In the genomic region with DNA sequence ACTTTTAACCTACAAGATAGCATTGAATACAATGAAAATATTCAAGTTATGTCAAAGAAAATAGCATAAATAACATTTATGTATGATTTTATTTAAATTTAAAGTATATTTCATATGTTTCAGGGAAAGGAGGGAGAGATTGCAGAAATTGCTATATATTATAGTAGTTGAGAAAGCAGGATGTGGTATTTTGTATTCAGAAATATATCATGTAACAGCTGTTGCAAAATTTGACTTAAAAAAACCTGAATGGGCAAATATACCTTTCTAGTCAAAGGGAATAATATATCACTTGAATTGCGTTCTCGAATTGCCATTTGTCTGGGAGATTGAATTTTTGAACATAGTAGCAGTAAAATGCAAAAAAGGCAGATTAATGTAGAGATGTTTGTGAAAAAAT, we compare ENCODE assay signal across 25 cellular contexts.
"Had no signal": no experiment of that assay in that cellular context is flagged by ENCODE, and none has a peak within 500 bp of the region (broad histone marks: within the 10 kb centered on the region; RNA-seq: fewer than 3 reads in every experiment).

No MANE protein-coding gene starts in this region.

- H3K27me3 Mint-ChIP-seq: activated CD8-positive, alpha-beta T cell treated with anti-CD3 and anti-CD28 coated beads for 36 hours; activated naive CD4-positive, alpha-beta T cell treated with anti-CD3 and anti-CD28 coated beads, Interleukin-2, amount 10 ng/mL, durations not matched to agents 7 days and 5 days; activated naive CD8-positive, alpha-beta T cell treated with anti-CD3 and anti-CD28 coated beads for 36 hours had no signal

- H3K36me3 Mint-ChIP-seq: activated naive CD4-positive, alpha-beta T cell treated with anti-CD3 and anti-CD28 coated beads, Interleukin-2, amount 10 ng/mL, durations not matched to agents 7 days and 5 days had no signal

- H3K4me3 ChIP-seq: cardiac muscle cell, SK-N-MC had no signal

- H3K9me3 Mint-ChIP-seq: activated CD8-positive, alpha-beta T cell treated with anti-CD3 and anti-CD28 coated beads for 36 hours; activated naive CD4-positive, alpha-beta T cell treated with anti-CD3 and anti-CD28 coated beads, Interleukin-2, amount 10 ng/mL, durations not matched to agents 7 days and 5 days; activated naive CD8-positive, alpha-beta T cell treated with anti-CD3 and anti-CD28 coated beads for 36 hours; activated T-cell treated with anti-CD3 and anti-CD28 coated beads, Interleukin-2, amount 50 U/mL, for 72 hours; activated T-helper 2 cell treated with anti-CD3 and anti-CD28 coated beads, Interferon-gamma antibody, Interleukin-2, Interleukin-4, amounts not matched to agents 10 μg/mL and 5 μg/mL and 100 μg/mL, durations not matched to agents 14 hours and 24 hours and 36 hours; T-helper 1 cell treated with Interleukin-12 subunit alpha and Interleukin-12 subunit beta and Interleukin-4 antibody, amounts not matched to agents 30 μg/mL and 1 μg/mL, for 36 hours had no signal

- ATAC-seq: activated CD4-positive, CD25-positive, alpha-beta regulatory T cell treated with anti-CD3 and anti-CD28 coated beads, Interleukin-2, amount 50 U/mL, for 24 hours; activated CD8-positive, alpha-beta T cell treated with anti-CD3 and anti-CD28 coated beads for 36 hours; activated T-cell treated with anti-CD3 and anti-CD28 coated beads, Interleukin-2, amount 50 U/mL, for 72 hours; Panc1; Right ventricle myocardium inferior had no signal

- DNase-seq: activated CD4-positive, alpha-beta T cell treated with anti-CD3 and anti-CD28 coated beads for 4 hours; activated CD8-positive, alpha-beta memory T cell treated with anti-CD3 and anti-CD28 coated beads, Interleukin-2, amount 50 U/mL, for 4 hours; activated CD8-positive, alpha-beta T cell treated with anti-CD3 and anti-CD28 coated beads for 36 hours; activated gamma-delta T cell treated with Interleukin-2 at 50 U/mL for 16 hours; activated naive CD4-positive, alpha-beta T cell treated with anti-CD3 and anti-CD28 coated beads, Interleukin-2, amount 10 ng/mL, durations not matched to agents 7 days and 5 days; activated naive CD8-positive, alpha-beta T cell treated with anti-CD3 and anti-CD28 coated beads for 36 hours; activated T-cell treated with anti-CD3 and anti-CD28 coated beads, Interleukin-2, amount 50 U/mL, for 72 hours; brain microvascular endothelial cell; cerebellar nuclear complex; KBM-7; NCI-H1105 treated with DMSO at 0.1 percent for 48 hours; NCI-H1436 treated with DMSO at 0.1 percent for 48 hours; NCI-H187; NCI-H2081; NCI-H226; NCI-H526; NCI-H774; RPMI8226 had no signal

- H3K27ac ChIP-seq: brain microvascular endothelial cell, cardiac muscle cell, SK-N-MC had no signal

- H3K36me3 ChIP-seq: brain microvascular endothelial cell, cardiac muscle cell had no signal

- H3K27me3 ChIP-seq: brain microvascular endothelial cell, cardiac muscle cell had no signal

- H3K4me3 Mint-ChIP-seq: activated CD8-positive, alpha-beta T cell treated with anti-CD3 and anti-CD28 coated beads for 36 hours; activated naive CD4-positive, alpha-beta T cell treated with anti-CD3 and anti-CD28 coated beads, Interleukin-2, amount 10 ng/mL, durations not matched to agents 7 days and 5 days; activated naive CD8-positive, alpha-beta T cell treated with anti-CD3 and anti-CD28 coated beads for 36 hours; activated T-cell treated with anti-CD3 and anti-CD28 coated beads, Interleukin-2, amount 50 U/mL, for 72 hours; T-helper 1 cell treated with Interleukin-12 subunit alpha and Interleukin-12 subunit beta and Interleukin-4 antibody, amounts not matched to agents 30 μg/mL and 1 μg/mL, for 36 hours had no signal

- H3K27ac Mint-ChIP-seq: activated CD8-positive, alpha-beta T cell treated with anti-CD3 and anti-CD28 coated beads for 36 hours; activated naive CD4-positive, alpha-beta T cell treated with anti-CD3 and anti-CD28 coated beads, Interleukin-2, amount 10 ng/mL, durations not matched to agents 7 days and 5 days; activated naive CD8-positive, alpha-beta T cell treated with anti-CD3 and anti-CD28 coated beads for 36 hours; activated T-cell treated with anti-CD3 and anti-CD28 coated beads, Interleukin-2, amount 50 U/mL, for 72 hours; activated T-helper 2 cell treated with anti-CD3 and anti-CD28 coated beads, Interferon-gamma antibody, Interleukin-2, Interleukin-4, amounts not matched to agents 10 μg/mL and 5 μg/mL and 100 μg/mL, durations not matched to agents 14 hours and 24 hours and 36 hours; T-helper 1 cell treated with Interleukin-12 subunit alpha and Interleukin-12 subunit beta and Interleukin-4 antibody, amounts not matched to agents 30 μg/mL and 1 μg/mL, for 36 hours had no signal
